In the genomic region with DNA sequence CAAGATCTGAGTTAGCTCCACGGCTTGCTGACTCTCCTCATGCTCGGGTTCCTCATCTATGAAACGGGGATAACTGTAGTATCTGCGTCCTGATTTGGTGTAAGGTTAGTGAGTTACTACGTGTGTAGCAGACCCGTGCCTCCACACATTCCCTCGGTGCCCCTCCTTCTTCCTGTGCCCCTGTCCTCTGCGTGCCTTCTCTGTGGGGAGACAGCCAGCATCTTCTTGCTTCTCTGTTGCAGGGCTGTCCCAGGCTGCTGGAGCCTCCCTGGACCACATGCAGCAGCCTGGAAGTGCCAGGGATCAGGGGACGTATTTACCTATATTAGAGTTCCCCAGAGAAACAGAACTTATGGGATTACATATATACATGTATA, we compare ENCODE assay signal across 10 cellular contexts.
DNase-seq lines count a peak whose midpoint lies in the region; ATAC-seq and TF ChIP-seq lines count a peak whose summit lies in the region.
"Had no signal": no experiment of that assay in that cellular context is flagged by ENCODE, and none has a peak within 500 bp of the region (broad histone marks: within the 10 kb centered on the region; RNA-seq: fewer than 3 reads in every experiment).

No MANE protein-coding gene starts in this region.

- peak overlapping the region; percentile 35 for H3K4me3 Mint-ChIP-seq in MCF 10A (ENCODE audit: unreplicated experiment)
- H3K4me3 Mint-ChIP-seq in T-helper 17 cell: peak overlapping the region; percentile 87
- peak overlapping the region; percentile 82 for H3K4me3 Mint-ChIP-seq in memory B cell
- H3K4me3 Mint-ChIP-seq in type B pancreatic cell: peak overlapping the region; percentile 75

- no peaks in the 10 kb centered on the region for H3K9me3 ChIP-seq in breast epithelium
- no peaks in the 10 kb centered on the region for H3K9me3 ChIP-seq in T-helper 17 cell (ENCODE audit: control insufficient read depth, low read length, poor library complexity, severe bottlenecking)
- H3K9me3 ChIP-seq: SJSA1 had no signal

- CTCF ChIA-PET in MCF 10A (lab: Yijun Ruan, JAX): interaction anchor here (0.6 to 2.6 kb wide), 19 partner anchors 10 to 485 kb away, joined by 3 to 9 read pairs (median 4); no protein-coding TSS in a partner anchor

- TF ChIP-seq POLR2A in breast epithelium (IDR thresholded peaks at IDR 0.05): no peak

- H3K4me3 ChIP-seq in breast epithelium: peak overlapping the region in 1 of 3 donors; percentile 67

- POLR2A ChIA-PET in MCF 10A (lab: Yijun Ruan, JAX): no interaction called here

- H3K36me3 ChIP-seq in breast epithelium: no peaks in the 10 kb centered on the region
- H3K36me3 ChIP-seq: SJSA1 had no signal

- H3K4me1 Mint-ChIP-seq in MCF 10A (ENCODE audit: insufficient read depth, unreplicated experiment): no peaks in the 10 kb centered on the region
- H3K4me1 Mint-ChIP-seq in T-helper 17 cell: peaks cover 6% of the 10 kb centered on the region
- peaks cover 5% of the 10 kb centered on the region for H3K4me1 Mint-ChIP-seq in memory B cell
- peaks cover 5% of the 10 kb centered on the region for H3K4me1 Mint-ChIP-seq in type B pancreatic cell (ENCODE audit: unreplicated experiment)

- intact Hi-C loops in MCF 10A (cut with micrococcal nuclease): no loop called here
- intact Hi-C loops in breast epithelium (cut with DNase I; ENCODE audit: low total_unique reads): no loop called here

- no peak for DNase-seq in MCF 10A (ENCODE audit: unreplicated experiment)
- no peak for DNase-seq in breast epithelium (ENCODE audit: low spot score in 2 of 2)
- no peak for DNase-seq in T-helper 17 cell
- DNase-seq in memory B cell (ENCODE audit: low spot score in 2 of 2): no peak
- DNase-seq in type B pancreatic cell (ENCODE audit: extremely low spot score, unreplicated experiment): no peak
- DNase-seq in putamen (ENCODE audit: low spot score): no peak
- DNase-seq: cortex of kidney had no signal

- BruUV-seq in MCF 10A (replicated peaks; lab: Mats Ljungman, UMichigan): no TSS peak

- no peaks in the 10 kb centered on the region for H3K9me3 Mint-ChIP-seq in MCF 10A (ENCODE audit: unreplicated experiment)
- H3K9me3 Mint-ChIP-seq in memory B cell: no peaks in the 10 kb centered on the region
- no peaks in the 10 kb centered on the region for H3K9me3 Mint-ChIP-seq in type B pancreatic cell

- no peaks in the 10 kb centered on the region for H3K4me1 ChIP-seq in breast epithelium

- ATAC-seq in T-helper 17 cell (no peak), memory B cell (ENCODE audit: low read depth) (no peak), HG03442 (IDR thresholded peaks at IDR 0.05; ENCODE audit: unreplicated experiment) (no peak), GM21723 (IDR thresholded peaks at IDR 0.05; ENCODE audit: unreplicated experiment) (no peak)

- peaks cover 0 to 3% of the 10 kb centered on the region in 2 donors for H3K27me3 ChIP-seq in breast epithelium
- H3K27me3 ChIP-seq: SJSA1 had no signal

- no peaks in the 10 kb centered on the region for H3K36me3 Mint-ChIP-seq in MCF 10A (ENCODE audit: insufficient read depth, unreplicated experiment)
- no peaks in the 10 kb centered on the region for H3K36me3 Mint-ChIP-seq in T-helper 17 cell (ENCODE audit: low read depth)
- H3K36me3 Mint-ChIP-seq in memory B cell: no peaks in the 10 kb centered on the region
- no peaks in the 10 kb centered on the region for H3K36me3 Mint-ChIP-seq in type B pancreatic cell

- no peak for TF ChIP-seq CTCF in MCF 10A (IDR thresholded peaks at IDR 0.05; ENCODE audit: unreplicated experiment)
- no peak for TF ChIP-seq CTCF in breast epithelium (IDR thresholded peaks at IDR 0.05)
- TF ChIP-seq CTCF in type B pancreatic cell (conservative IDR thresholded peaks at IDR 0.05): no peak

- H3K27ac Mint-ChIP-seq in MCF 10A (ENCODE audit: low read depth, unreplicated experiment) (no peak overlapping the region), T-helper 17 cell (no peak overlapping the region), memory B cell (no peak overlapping the region), type B pancreatic cell (peak overlapping the region; percentile 43)

- no peak overlapping the region for H3K27ac ChIP-seq in breast epithelium

- no peaks in the 10 kb centered on the region for H3K27me3 Mint-ChIP-seq in MCF 10A (ENCODE audit: insufficient read depth, unreplicated experiment)
- H3K27me3 Mint-ChIP-seq in T-helper 17 cell: peaks cover 27% of the 10 kb centered on the region
- peaks cover 18% of the 10 kb centered on the region for H3K27me3 Mint-ChIP-seq in memory B cell
- peaks cover 52% of the 10 kb centered on the region for H3K27me3 Mint-ChIP-seq in type B pancreatic cell

Comparison
In these comparisons a context has a peak if more than half of its experiments do, and no peak if none do; other contexts are left out.
1. H3K4me3 Mint-ChIP-seq: peak in every context shown above with its lines; median percentile 87 in T-helper 17 cell; 82 in memory B cell; 75 in type B pancreatic cell; 35 in MCF 10A.